ENCODE assay signal across 7 cellular contexts in the genomic region with DNA sequence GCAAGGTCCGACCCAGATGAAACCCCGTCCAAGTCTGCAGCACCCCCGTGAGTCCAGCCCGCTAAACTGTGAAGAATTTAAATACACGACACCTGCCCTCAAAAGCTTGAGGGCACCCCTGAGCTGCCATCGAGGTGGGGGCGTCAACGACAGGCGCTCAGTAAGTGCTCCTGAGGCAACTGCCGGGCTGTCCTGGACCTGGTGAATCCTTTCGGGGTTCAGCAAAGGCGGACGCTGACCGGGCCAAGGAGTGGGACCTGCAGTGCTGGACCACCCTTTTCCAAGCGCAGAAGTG. TPM values are rescaled to one million over a fixed set of nuclear protein-coding genes. Genes with fewer than 3 reads are reported as not detected.
DNase-seq lines count a peak whose midpoint lies in the region; ATAC-seq lines count a peak whose summit lies in the region.

No MANE protein-coding gene starts in this region.

- H3K9ac ChIP-seq in duodenal mucosa (ENCODE audit: low read depth in 1 of 2, low read length in 2 of 2): peak overlapping the region; percentile 95 to 96

- H3K9me3 Mint-ChIP-seq in natural killer cell treated with Interleukin-12 subunit alpha and Interleukin-12 subunit beta and Interleukin-15 and Interleukin-18, amount 100 ng/mL, for 72 hours: no peaks in the 10 kb centered on the region

- DNase-seq in NAMALWA (ENCODE audit: low spot score): peak; percentile 24
- DNase-seq in natural killer cell treated with Interleukin-12 subunit alpha and Interleukin-12 subunit beta and Interleukin-15 and Interleukin-18, amount 100 ng/mL, for 72 hours (ENCODE audit: low spot score): no peak
- no peak for DNase-seq in anterior cingulate cortex (lab: John Stamatoyannopoulos, UW)
- DNase-seq in mesenteric fat pad (ENCODE audit: low spot score): no peak

- H3K36me3 Mint-ChIP-seq in natural killer cell treated with Interleukin-12 subunit alpha and Interleukin-12 subunit beta and Interleukin-15 and Interleukin-18, amount 100 ng/mL, for 72 hours: no peaks in the 10 kb centered on the region

- peaks cover 12 to 14% of the 10 kb centered on the region in 2 donors for H3K27me3 ChIP-seq in duodenal mucosa (ENCODE audit: control insufficient read depth in 1 of 2, insufficient read depth in 2 of 2, low read length in 2 of 2)

- no peaks in the 10 kb centered on the region for H3K9me3 ChIP-seq in duodenal mucosa (ENCODE audit: control insufficient read depth in 1 of 2, low read length in 2 of 2)

- peak overlapping the region; percentile 96 to 97 for H3K4me3 ChIP-seq in duodenal mucosa (ENCODE audit: low read depth in 1 of 2, low read length in 2 of 2)

- peak overlapping the region; percentile 87 for H3K4me3 Mint-ChIP-seq in natural killer cell treated with Interleukin-12 subunit alpha and Interleukin-12 subunit beta and Interleukin-15 and Interleukin-18, amount 100 ng/mL, for 72 hours

- H3K27ac Mint-ChIP-seq in natural killer cell treated with Interleukin-12 subunit alpha and Interleukin-12 subunit beta and Interleukin-15 and Interleukin-18, amount 100 ng/mL, for 72 hours: peak overlapping the region; percentile 13 to 61

- ATAC-seq in GM21717 (IDR thresholded peaks at IDR 0.05; ENCODE audit: unreplicated experiment) (peak; percentile 6), GM21381 (IDR thresholded peaks at IDR 0.05; ENCODE audit: unreplicated experiment) (no peak)
- ATAC-seq in natural killer cell treated with Interleukin-12 subunit alpha and Interleukin-12 subunit beta and Interleukin-15 and Interleukin-18, amount 100 ng/mL, for 72 hours: no peak

- H3K27me3 Mint-ChIP-seq in natural killer cell treated with Interleukin-12 subunit alpha and Interleukin-12 subunit beta and Interleukin-15 and Interleukin-18, amount 100 ng/mL, for 72 hours: peaks cover 6 to 7% of the 10 kb centered on the region in 2 donors

- peak overlapping the region; percentile 88 for H3K27ac ChIP-seq in duodenal mucosa (ENCODE audit: low read depth, low read length)

- peaks cover 18 to 20% of the 10 kb centered on the region in 2 donors for H3K4me1 Mint-ChIP-seq in natural killer cell treated with Interleukin-12 subunit alpha and Interleukin-12 subunit beta and Interleukin-15 and Interleukin-18, amount 100 ng/mL, for 72 hours (ENCODE audit: low read depth in 2 of 2)

- peaks cover 0 to 21% of the 10 kb centered on the region in 2 donors for H3K36me3 ChIP-seq in duodenal mucosa (ENCODE audit: control insufficient read depth in 1 of 2, insufficient read depth in 2 of 2, low read length in 2 of 2)

- peaks cover 10 to 24% of the 10 kb centered on the region in 2 donors for H3K4me1 ChIP-seq in duodenal mucosa (ENCODE audit: control insufficient read depth in 1 of 2, insufficient read depth in 2 of 2, low read length in 2 of 2)

RNA-seq across cellular contexts. Expression of a gene that starts 0.5 kb away (rescaled TPM):
- 10 to 100 TPM; 14.0 to 15.2 TPM for total RNA-seq in natural killer cell treated with Interleukin-12 subunit alpha and Interleukin-12 subunit beta and Interleukin-15 and Interleukin-18, amount 100 ng/mL, for 72 hours
- total RNA-seq in mesenteric fat pad: 10.5 TPM
